In the genomic region with DNA sequence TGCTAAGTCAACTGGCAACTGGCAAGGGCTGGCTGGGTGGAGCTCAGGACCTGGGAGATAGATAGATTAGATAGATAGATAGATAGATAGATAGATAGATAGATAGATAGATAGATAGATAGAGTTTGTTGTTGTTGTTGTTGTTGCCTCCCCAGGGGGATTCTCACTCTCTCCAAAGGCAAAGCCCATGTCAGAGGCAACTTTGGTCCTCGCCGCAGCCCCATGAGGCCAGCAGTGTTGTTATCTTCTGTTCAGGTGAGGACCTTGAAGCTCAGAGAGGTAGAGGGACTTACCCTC, we compare ENCODE assay signal across 1 cellular context.
TF ChIP-seq lines count a peak whose summit lies in the region.

No MANE protein-coding gene starts in this region.

TF ChIP-seq in H1, 55 proteins besides CTCF, POLR2A, EP300 and RAD21:
- TF ChIP-seq, protein P1, sequence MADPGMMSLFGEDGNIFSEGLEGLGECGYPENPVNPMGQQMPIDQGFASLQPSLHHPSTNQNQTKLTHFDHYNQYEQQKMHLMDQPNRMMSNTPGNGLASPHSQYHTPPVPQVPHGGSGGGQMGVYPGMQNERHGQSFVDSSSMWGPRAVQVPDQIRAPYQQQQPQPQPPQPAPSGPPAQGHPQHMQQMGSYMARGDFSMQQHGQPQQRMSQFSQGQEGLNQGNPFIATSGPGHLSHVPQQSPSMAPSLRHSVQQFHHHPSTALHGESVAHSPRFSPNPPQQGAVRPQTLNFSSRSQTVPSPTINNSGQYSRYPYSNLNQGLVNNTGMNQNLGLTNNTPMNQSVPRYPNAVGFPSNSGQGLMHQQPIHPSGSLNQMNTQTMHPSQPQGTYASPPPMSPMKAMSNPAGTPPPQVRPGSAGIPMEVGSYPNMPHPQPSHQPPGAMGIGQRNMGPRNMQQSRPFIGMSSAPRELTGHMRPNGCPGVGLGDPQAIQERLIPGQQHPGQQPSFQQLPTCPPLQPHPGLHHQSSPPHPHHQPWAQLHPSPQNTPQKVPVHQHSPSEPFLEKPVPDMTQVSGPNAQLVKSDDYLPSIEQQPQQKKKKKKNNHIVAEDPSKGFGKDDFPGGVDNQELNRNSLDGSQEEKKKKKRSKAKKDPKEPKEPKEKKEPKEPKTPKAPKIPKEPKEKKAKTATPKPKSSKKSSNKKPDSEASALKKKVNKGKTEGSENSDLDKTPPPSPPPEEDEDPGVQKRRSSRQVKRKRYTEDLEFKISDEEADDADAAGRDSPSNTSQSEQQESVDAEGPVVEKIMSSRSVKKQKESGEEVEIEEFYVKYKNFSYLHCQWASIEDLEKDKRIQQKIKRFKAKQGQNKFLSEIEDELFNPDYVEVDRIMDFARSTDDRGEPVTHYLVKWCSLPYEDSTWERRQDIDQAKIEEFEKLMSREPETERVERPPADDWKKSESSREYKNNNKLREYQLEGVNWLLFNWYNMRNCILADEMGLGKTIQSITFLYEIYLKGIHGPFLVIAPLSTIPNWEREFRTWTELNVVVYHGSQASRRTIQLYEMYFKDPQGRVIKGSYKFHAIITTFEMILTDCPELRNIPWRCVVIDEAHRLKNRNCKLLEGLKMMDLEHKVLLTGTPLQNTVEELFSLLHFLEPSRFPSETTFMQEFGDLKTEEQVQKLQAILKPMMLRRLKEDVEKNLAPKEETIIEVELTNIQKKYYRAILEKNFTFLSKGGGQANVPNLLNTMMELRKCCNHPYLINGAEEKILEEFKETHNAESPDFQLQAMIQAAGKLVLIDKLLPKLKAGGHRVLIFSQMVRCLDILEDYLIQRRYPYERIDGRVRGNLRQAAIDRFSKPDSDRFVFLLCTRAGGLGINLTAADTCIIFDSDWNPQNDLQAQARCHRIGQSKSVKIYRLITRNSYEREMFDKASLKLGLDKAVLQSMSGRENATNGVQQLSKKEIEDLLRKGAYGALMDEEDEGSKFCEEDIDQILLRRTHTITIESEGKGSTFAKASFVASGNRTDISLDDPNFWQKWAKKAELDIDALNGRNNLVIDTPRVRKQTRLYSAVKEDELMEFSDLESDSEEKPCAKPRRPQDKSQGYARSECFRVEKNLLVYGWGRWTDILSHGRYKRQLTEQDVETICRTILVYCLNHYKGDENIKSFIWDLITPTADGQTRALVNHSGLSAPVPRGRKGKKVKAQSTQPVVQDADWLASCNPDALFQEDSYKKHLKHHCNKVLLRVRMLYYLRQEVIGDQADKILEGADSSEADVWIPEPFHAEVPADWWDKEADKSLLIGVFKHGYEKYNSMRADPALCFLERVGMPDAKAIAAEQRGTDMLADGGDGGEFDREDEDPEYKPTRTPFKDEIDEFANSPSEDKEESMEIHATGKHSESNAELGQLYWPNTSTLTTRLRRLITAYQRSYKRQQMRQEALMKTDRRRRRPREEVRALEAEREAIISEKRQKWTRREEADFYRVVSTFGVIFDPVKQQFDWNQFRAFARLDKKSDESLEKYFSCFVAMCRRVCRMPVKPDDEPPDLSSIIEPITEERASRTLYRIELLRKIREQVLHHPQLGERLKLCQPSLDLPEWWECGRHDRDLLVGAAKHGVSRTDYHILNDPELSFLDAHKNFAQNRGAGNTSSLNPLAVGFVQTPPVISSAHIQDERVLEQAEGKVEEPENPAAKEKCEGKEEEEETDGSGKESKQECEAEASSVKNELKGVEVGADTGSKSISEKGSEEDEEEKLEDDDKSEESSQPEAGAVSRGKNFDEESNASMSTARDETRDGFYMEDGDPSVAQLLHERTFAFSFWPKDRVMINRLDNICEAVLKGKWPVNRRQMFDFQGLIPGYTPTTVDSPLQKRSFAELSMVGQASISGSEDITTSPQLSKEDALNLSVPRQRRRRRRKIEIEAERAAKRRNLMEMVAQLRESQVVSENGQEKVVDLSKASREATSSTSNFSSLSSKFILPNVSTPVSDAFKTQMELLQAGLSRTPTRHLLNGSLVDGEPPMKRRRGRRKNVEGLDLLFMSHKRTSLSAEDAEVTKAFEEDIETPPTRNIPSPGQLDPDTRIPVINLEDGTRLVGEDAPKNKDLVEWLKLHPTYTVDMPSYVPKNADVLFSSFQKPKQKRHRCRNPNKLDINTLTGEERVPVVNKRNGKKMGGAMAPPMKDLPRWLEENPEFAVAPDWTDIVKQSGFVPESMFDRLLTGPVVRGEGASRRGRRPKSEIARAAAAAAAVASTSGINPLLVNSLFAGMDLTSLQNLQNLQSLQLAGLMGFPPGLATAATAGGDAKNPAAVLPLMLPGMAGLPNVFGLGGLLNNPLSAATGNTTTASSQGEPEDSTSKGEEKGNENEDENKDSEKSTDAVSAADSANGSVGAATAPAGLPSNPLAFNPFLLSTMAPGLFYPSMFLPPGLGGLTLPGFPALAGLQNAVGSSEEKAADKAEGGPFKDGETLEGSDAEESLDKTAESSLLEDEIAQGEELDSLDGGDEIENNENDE (IDR thresholded peaks at IDR 0.05; ENCODE audit: insufficient replicate concordance, low read length): no peak
- TF ChIP-seq KDM1A (IDR thresholded peaks at IDR 0.05; ENCODE audit: borderline replicate concordance, low read length): 0 out of 2 replicates have a peak, but pooled peaks have one; percentile 41
